ENCODE assay signal across 10 cellular contexts in the genomic region with DNA sequence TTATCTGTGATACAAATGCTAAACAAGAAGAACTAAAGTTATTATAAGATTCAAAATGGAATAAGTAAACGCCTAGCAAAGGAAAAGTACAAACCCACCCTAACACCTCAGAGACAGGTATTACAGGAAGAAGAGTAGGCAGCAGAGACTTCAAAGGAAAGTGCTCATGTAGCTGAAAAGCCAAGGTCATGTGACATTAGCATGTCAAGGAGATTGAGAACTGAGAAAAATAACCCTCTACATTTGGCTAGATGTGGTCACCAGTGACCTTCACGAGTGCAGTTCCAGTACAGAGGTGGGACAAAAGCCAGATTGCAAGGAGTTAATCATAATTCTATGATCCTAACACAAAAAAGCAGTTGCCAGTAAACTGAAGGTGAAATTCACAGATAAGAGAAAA.
DNase-seq lines count a peak whose midpoint lies in the region; ATAC-seq, FAIRE-seq and TF ChIP-seq lines count a peak whose summit lies in the region.
"Had no signal": no experiment of that assay in that cellular context is flagged by ENCODE, and none has a peak within 500 bp of the region (broad histone marks: within the 10 kb centered on the region; RNA-seq: fewer than 3 reads in every experiment).

No MANE protein-coding gene starts in this region.

- TF ChIP-seq CTCF in GM12878 (IDR thresholded peaks at IDR 0.05 in 2 of 3, conservative IDR thresholded peaks at IDR 0.05 in 1 of 3; ENCODE audit: control insufficient read depth in 2 of 3, extremely low read depth in 1 of 3, insufficient read depth in 1 of 3, low read depth in 3 of 3, low read length in 3 of 3) (no peak), left ventricle myocardium inferior (IDR thresholded peaks at IDR 0.05; ENCODE audit: borderline replicate concordance) (no peak)

- TF ChIP-seq POLR2A in GM12878 (IDR thresholded peaks at IDR 0.05; ENCODE audit: low read depth, low read length) = no peak

- H2AFZ ChIP-seq in GM12878 (ENCODE audit: control insufficient read depth, low read depth, low read length) = peak overlapping the region; percentile 15

- no peaks in the 10 kb centered on the region for H4K20me1 ChIP-seq in GM12878 (ENCODE audit: control insufficient read depth, insufficient read depth)

- no TSS peak for BruUV-seq in GM12878 (replicated peaks; lab: Mats Ljungman, UMichigan)

- H3K4me2 ChIP-seq in GM12878 (ENCODE audit: control insufficient read depth, insufficient read depth) = no peak overlapping the region

- POLR2A ChIA-PET in GM12878 (lab: Charles Lee) = interaction anchor here (0.5 kb wide), 1 partner anchor 58 kb away, joined by 3 read pairs; no protein-coding TSS in a partner anchor

- intact Hi-C loops in GM12878 (cut with micrococcal nuclease; ENCODE audit: unreplicated experiment) (no loop called here), sciatic nerve (cut with DNase I) (no loop called here), left ventricle myocardium inferior (cut with micrococcal nuclease) (no loop called here)

- SMC1A ChIA-PET in GM12878 (lab: Charles Lee; ENCODE audit: uncharacterized antibody, unreplicated experiment) = interaction anchor here (1.0 to 1.2 kb wide), 2 partner anchors 10 to 12 kb away, joined by 3 read pairs; no protein-coding TSS in a partner anchor

- H3K36me3 ChIP-seq in GM12878 (ENCODE audit: control insufficient read depth in 2 of 2, insufficient read depth in 2 of 2, low read length in 1 of 2) (no peaks in the 10 kb centered on the region), left ventricle myocardium inferior (no peaks in the 10 kb centered on the region)

- DNase-seq in GM12878 (ENCODE audit: low read depth, low spot score) (peak; percentile 40), NCI-H1436 (lab: John Stamatoyannopoulos, UW) (no peak), SW480 (ENCODE audit: low spot score) (no peak), sciatic nerve (ENCODE audit: low spot score) (no peak), left ventricle myocardium inferior (no peak)
- DNase-seq: DMS53 had no signal

- H3K27me3 ChIP-seq in GM12878 (replicated peaks in 1 of 2; ENCODE audit: control insufficient read depth in 2 of 2, insufficient read depth in 2 of 2, low read length in 1 of 2) (no peaks in the 10 kb centered on the region), left ventricle myocardium inferior (ENCODE audit: low read depth) (no peaks in the 10 kb centered on the region)

- 19% methylated on average over 2 of the region's 2 CpGs for WGBS in GM12878 (ENCODE audit: insufficient coverage, insufficient replicate concordance, low lambda C conversion rate, missing lambda C conversion rate)

- H3K79me2 ChIP-seq in GM12878 (ENCODE audit: control insufficient read depth, insufficient read depth, low read length) = no peaks in the 10 kb centered on the region

- in situ Hi-C loops in GM12878 (cut with MboI) = no loop called here

- TF ChIP-seq RAD21 in GM12878 (IDR thresholded peaks at IDR 0.05; ENCODE audit: insufficient read depth, low read depth, low read length) = no peak

- H3K4me1 ChIP-seq in GM12878 (ENCODE audit: control insufficient read depth, insufficient read depth, low read length) (peaks cover 11% of the 10 kb centered on the region; the same call in 1 of the 2 replicates), left ventricle myocardium inferior (peaks cover 20% of the 10 kb centered on the region)

- TF ChIP-seq EP300 in GM12878 (IDR thresholded peaks at IDR 0.05; ENCODE audit: borderline replicate concordance in 1 of 2, control insufficient read depth in 1 of 2, low read depth in 2 of 2, low read length in 2 of 2) = no peak; a peak in 1 of 4 replicates

- H3K4me3 ChIP-seq in GM12878 (no peak overlapping the region), left ventricle myocardium inferior (no peak overlapping the region)

- CTCF ChIA-PET in GM12878 (lab: Yijun Ruan, JAX) = no interaction called here

- no peak overlapping the region for H3K9ac ChIP-seq in GM12878 (ENCODE audit: control insufficient read depth, insufficient read depth, low read length)

- ATAC-seq in GM18508 (IDR thresholded peaks at IDR 0.05; ENCODE audit: insufficient read depth, unreplicated experiment) (peak; percentile 89), GM21360 (IDR thresholded peaks at IDR 0.05; ENCODE audit: unreplicated experiment) (peak; percentile 83), HG03108 (IDR thresholded peaks at IDR 0.05; ENCODE audit: unreplicated experiment) (peak; percentile 94), GM12878 (peak; percentile 93), sciatic nerve (no peak)

- H3K9me3 ChIP-seq in GM12878 (replicated peaks; ENCODE audit: control insufficient read depth, insufficient read depth, low read length) (no peaks in the 10 kb centered on the region; the same call in 2 of the 3 replicates), left ventricle myocardium inferior (replicated peaks) (no peaks in the 10 kb centered on the region)

- peak overlapping the region; percentile 9; the same call in 1 of the 2 replicates for H3K27ac ChIP-seq in GM12878 (ENCODE audit: control insufficient read depth, insufficient read depth)
- H3K27ac ChIP-seq in left ventricle myocardium inferior (replicated peaks) = no peak overlapping the region
- H3K27ac ChIP-seq: RWPE1 had no signal

- FAIRE-seq in GM12878 (lab: Jason Lieb, UNC) = peak; percentile 79

- RAD21 ChIA-PET in GM12878 (lab: Charles Lee; ENCODE audit: unreplicated experiment) = interaction anchor here (0.6 to 1.4 kb wide), 2 partner anchors 16 to 53 kb away, joined by 3 to 4 read pairs; no protein-coding TSS in a partner anchor

TF ChIP-seq in GM12878, 131 proteins besides CTCF, POLR2A, EP300 and RAD21 (continues in another document):
- TF ChIP-seq, protein P1, sequence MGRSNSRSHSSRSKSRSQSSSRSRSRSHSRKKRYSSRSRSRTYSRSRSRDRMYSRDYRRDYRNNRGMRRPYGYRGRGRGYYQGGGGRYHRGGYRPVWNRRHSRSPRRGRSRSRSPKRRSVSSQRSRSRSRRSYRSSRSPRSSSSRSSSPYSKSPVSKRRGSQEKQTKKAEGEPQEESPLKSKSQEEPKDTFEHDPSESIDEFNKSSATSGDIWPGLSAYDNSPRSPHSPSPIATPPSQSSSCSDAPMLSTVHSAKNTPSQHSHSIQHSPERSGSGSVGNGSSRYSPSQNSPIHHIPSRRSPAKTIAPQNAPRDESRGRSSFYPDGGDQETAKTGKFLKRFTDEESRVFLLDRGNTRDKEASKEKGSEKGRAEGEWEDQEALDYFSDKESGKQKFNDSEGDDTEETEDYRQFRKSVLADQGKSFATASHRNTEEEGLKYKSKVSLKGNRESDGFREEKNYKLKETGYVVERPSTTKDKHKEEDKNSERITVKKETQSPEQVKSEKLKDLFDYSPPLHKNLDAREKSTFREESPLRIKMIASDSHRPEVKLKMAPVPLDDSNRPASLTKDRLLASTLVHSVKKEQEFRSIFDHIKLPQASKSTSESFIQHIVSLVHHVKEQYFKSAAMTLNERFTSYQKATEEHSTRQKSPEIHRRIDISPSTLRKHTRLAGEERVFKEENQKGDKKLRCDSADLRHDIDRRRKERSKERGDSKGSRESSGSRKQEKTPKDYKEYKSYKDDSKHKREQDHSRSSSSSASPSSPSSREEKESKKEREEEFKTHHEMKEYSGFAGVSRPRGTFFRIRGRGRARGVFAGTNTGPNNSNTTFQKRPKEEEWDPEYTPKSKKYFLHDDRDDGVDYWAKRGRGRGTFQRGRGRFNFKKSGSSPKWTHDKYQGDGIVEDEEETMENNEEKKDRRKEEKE (IDR thresholded peaks at IDR 0.05) = no peak
- no peak for TF ChIP-seq JUND (IDR thresholded peaks at IDR 0.05; ENCODE audit: low read depth, low read length)
- TF ChIP-seq ATF7 (IDR thresholded peaks at IDR 0.05; ENCODE audit: low read depth) = peak; percentile 44; the same call in 1 of the 2 replicates
- TF ChIP-seq SRF (IDR thresholded peaks at IDR 0.05; ENCODE audit: low read depth in 2 of 2, low read length in 2 of 2) = 0 out of 4 replicates have a peak, but pooled peaks of 1 of the 2 experiments have one; percentile 19
- TF ChIP-seq, protein P2, sequence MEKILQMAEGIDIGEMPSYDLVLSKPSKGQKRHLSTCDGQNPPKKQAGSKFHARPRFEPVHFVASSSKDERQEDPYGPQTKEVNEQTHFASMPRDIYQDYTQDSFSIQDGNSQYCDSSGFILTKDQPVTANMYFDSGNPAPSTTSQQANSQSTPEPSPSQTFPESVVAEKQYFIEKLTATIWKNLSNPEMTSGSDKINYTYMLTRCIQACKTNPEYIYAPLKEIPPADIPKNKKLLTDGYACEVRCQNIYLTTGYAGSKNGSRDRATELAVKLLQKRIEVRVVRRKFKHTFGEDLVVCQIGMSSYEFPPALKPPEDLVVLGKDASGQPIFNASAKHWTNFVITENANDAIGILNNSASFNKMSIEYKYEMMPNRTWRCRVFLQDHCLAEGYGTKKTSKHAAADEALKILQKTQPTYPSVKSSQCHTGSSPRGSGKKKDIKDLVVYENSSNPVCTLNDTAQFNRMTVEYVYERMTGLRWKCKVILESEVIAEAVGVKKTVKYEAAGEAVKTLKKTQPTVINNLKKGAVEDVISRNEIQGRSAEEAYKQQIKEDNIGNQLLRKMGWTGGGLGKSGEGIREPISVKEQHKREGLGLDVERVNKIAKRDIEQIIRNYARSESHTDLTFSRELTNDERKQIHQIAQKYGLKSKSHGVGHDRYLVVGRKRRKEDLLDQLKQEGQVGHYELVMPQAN (conservative IDR thresholded peaks at IDR 0.05) = no peak
- peak; percentile 84 for TF ChIP-seq RUNX3 (IDR thresholded peaks at IDR 0.05; ENCODE audit: low read length)
- TF ChIP-seq RELA (IDR thresholded peaks at IDR 0.05; ENCODE audit: borderline replicate concordance, partially characterized antibody) = no peak
- TF ChIP-seq TCF7 (IDR thresholded peaks at IDR 0.05; ENCODE audit: borderline replicate concordance) = peak; percentile 61; the same call in 1 of the 2 replicates
- TF ChIP-seq YBX1 (IDR thresholded peaks at IDR 0.05) = no peak
